In genomic region chr1:8477199-8477982, GRCh38 we compare ENCODE assay signal across 9 cellular contexts.
DNase-seq lines count a peak whose midpoint lies in the region; ATAC-seq, FAIRE-seq and TF ChIP-seq lines count a peak whose summit lies in the region.
"Had no signal": no experiment of that assay in that cellular context is flagged by ENCODE, and none has a peak within 500 bp of the region (broad histone marks: within the 10 kb centered on the region; RNA-seq: fewer than 3 reads in every experiment).

No MANE protein-coding gene starts in this region.

- no peaks in the 10 kb centered on the region for H3K9me3 ChIP-seq in testis

- H3K4me3 ChIP-seq in testis = no peak overlapping the region

- H3K4me1 ChIP-seq in testis = peaks cover 8% of the 10 kb centered on the region

- peaks cover 49% of the 10 kb centered on the region for H3K4me1 Mint-ChIP-seq in activated CD4-positive, alpha-beta memory T cell treated with anti-CD3 and anti-CD28 coated beads, Interleukin-2, amount 10 ng/mL, durations not matched to agents 7 days and 5 days
- peaks cover 22 to 32% of the 10 kb centered on the region in 2 donors for H3K4me1 Mint-ChIP-seq in natural killer cell treated with Interleukin-12 subunit alpha and Interleukin-12 subunit beta and Interleukin-15 and Interleukin-18, amount 100 ng/mL, for 72 hours (ENCODE audit: low read depth in 2 of 2)

- CTCF ChIA-PET in activated CD4-positive, alpha-beta memory T cell treated with anti-CD3 and anti-CD28 coated beads, Interleukin-2, amount 10 ng/mL, durations not matched to agents 7 days and 5 days (lab: Charles Lee) = interaction anchor here (0.9 to 1.5 kb wide), 2 partner anchors 68 to 249 kb away, joined by 3 to 4 read pairs; no protein-coding TSS in a partner anchor

- intact Hi-C loops in testis (cut with DNase I; ENCODE audit: low total_unique reads) = no loop called here

- H3K36me3 ChIP-seq in testis (ENCODE audit: low read depth, missing control alignments) = no peaks in the 10 kb centered on the region

- WGBS in testis, 2 donors = 59 to 66% methylated on average over 8 of the region's 8 CpGs

- peak; percentile 60 for ATAC-seq in GM18861 (IDR thresholded peaks at IDR 0.05; ENCODE audit: unreplicated experiment)
- ATAC-seq in HG02759 (IDR thresholded peaks at IDR 0.05; ENCODE audit: unreplicated experiment) = peak; percentile 85
- ATAC-seq in natural killer cell treated with Interleukin-12 subunit alpha and Interleukin-12 subunit beta and Interleukin-15 and Interleukin-18, amount 100 ng/mL, for 72 hours = peak; percentile 74 to 77
- ATAC-seq: Panc1 had no signal

- no peak for TF ChIP-seq CTCF in testis (IDR thresholded peaks at IDR 0.05)

- FAIRE-seq in H54 (lab: Jason Lieb, UNC) (no peak), HTR-8/SVneo (lab: Jason Lieb, UNC) (no peak)

- TF ChIP-seq POLR2A in H54 (IDR thresholded peaks at IDR 0.05; ENCODE audit: low read depth, low read length) (no peak), testis (IDR thresholded peaks at IDR 0.05) (no peak)

- H3K9me3 Mint-ChIP-seq in activated CD4-positive, alpha-beta memory T cell treated with anti-CD3 and anti-CD28 coated beads, Interleukin-2, amount 10 ng/mL, durations not matched to agents 7 days and 5 days = no peaks in the 10 kb centered on the region
- H3K9me3 Mint-ChIP-seq in natural killer cell treated with Interleukin-12 subunit alpha and Interleukin-12 subunit beta and Interleukin-15 and Interleukin-18, amount 100 ng/mL, for 72 hours = no peaks in the 10 kb centered on the region

- H3K36me3 Mint-ChIP-seq in activated CD4-positive, alpha-beta memory T cell treated with anti-CD3 and anti-CD28 coated beads, Interleukin-2, amount 10 ng/mL, durations not matched to agents 7 days and 5 days (ENCODE audit: low read depth) = peaks cover 15% of the 10 kb centered on the region
- H3K36me3 Mint-ChIP-seq in natural killer cell treated with Interleukin-12 subunit alpha and Interleukin-12 subunit beta and Interleukin-15 and Interleukin-18, amount 100 ng/mL, for 72 hours = no peaks in the 10 kb centered on the region

- no peaks in the 10 kb centered on the region for H3K27me3 ChIP-seq in testis

- no peak overlapping the region for H3K4me3 Mint-ChIP-seq in activated CD4-positive, alpha-beta memory T cell treated with anti-CD3 and anti-CD28 coated beads, Interleukin-2, amount 10 ng/mL, durations not matched to agents 7 days and 5 days
- no peak overlapping the region for H3K4me3 Mint-ChIP-seq in natural killer cell treated with Interleukin-12 subunit alpha and Interleukin-12 subunit beta and Interleukin-15 and Interleukin-18, amount 100 ng/mL, for 72 hours

- peak; percentile 22 for DNase-seq in activated CD4-positive, alpha-beta memory T cell treated with anti-CD3 and anti-CD28 coated beads, Interleukin-2, amount 10 ng/mL, durations not matched to agents 7 days and 5 days
- no peak for DNase-seq in natural killer cell treated with Interleukin-12 subunit alpha and Interleukin-12 subunit beta and Interleukin-15 and Interleukin-18, amount 100 ng/mL, for 72 hours (ENCODE audit: low spot score)
- no peak for DNase-seq in T1000 (lab: John Stamatoyannopoulos, UW)
- DNase-seq in H54 (ENCODE audit: insufficient read length, low spot score) = no peak
- DNase-seq in HTR-8/SVneo (ENCODE audit: insufficient read length, low spot score) = no peak
- DNase-seq in testis = no peak

- POLR2A ChIA-PET in activated CD4-positive, alpha-beta memory T cell treated with anti-CD3 and anti-CD28 coated beads, Interleukin-2, amount 10 ng/mL, durations not matched to agents 7 days and 5 days (lab: Charles Lee) = interaction anchor here (0.6 to 1.0 kb wide), 2 partner anchors 43 to 266 kb away, joined by 3 read pairs; no protein-coding TSS in a partner anchor

- no peak overlapping the region for H3K27ac Mint-ChIP-seq in activated CD4-positive, alpha-beta memory T cell treated with anti-CD3 and anti-CD28 coated beads, Interleukin-2, amount 10 ng/mL, durations not matched to agents 7 days and 5 days
- H3K27ac Mint-ChIP-seq in natural killer cell treated with Interleukin-12 subunit alpha and Interleukin-12 subunit beta and Interleukin-15 and Interleukin-18, amount 100 ng/mL, for 72 hours = peak overlapping the region in 1 of 2 donors; percentile 40

- peak overlapping the region in 1 of 2 donors; percentile 47 for H3K27ac ChIP-seq in testis

- H3K27me3 Mint-ChIP-seq in activated CD4-positive, alpha-beta memory T cell treated with anti-CD3 and anti-CD28 coated beads, Interleukin-2, amount 10 ng/mL, durations not matched to agents 7 days and 5 days = no peaks in the 10 kb centered on the region
- H3K27me3 Mint-ChIP-seq in natural killer cell treated with Interleukin-12 subunit alpha and Interleukin-12 subunit beta and Interleukin-15 and Interleukin-18, amount 100 ng/mL, for 72 hours = peaks cover 0 to 20% of the 10 kb centered on the region in 2 donors
